ENCODE assay signal across 8 cellular contexts in the genomic region with DNA sequence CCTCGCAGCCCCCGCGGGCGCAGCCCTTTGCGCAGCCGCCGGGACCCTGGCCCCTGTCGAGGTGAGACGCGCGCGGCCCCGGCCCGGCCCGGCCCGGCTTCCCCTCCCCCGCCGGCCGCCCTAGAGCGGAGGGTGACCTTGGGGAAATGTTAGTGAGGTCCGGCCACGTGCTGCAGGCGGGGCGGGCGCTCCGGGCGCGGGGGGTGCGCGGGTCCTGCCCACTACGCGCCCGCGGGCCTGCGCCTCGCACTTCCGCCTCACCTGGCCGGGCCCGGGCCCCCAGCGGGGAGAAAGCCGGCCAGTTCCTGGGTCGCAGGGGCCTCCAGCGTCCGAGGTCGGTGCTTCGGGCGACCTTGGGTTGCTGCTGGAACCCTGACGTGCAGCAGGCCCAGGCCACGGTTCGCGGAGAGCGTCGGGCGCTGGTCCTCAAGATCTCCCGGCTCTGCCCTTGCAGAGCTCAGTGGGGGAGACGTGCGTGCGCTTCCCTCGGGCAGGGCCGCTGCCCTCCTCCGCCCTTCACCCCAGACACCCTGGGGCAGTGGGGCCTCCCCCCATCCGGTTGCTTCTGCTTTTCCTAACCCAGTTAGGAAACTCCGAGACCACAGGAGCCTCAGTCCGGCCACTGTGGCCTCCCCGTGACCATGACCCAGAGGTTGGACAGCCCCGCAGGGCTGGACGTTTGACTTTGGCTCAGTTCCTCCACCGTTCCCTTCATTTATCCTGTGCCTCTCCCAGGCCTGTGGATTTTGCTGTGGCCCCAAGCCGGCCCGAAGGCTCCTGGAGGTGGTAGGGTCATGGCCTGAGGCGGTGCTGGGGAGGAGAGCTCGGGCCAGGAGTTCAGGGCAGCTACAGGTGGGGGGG. TPM values are rescaled to one million over a fixed set of nuclear protein-coding genes. Genes with fewer than 3 reads are reported as not detected.
DNase-seq lines count a peak whose midpoint lies in the region; ATAC-seq and TF ChIP-seq lines count a peak whose summit lies in the region.

No MANE protein-coding gene starts in this region.

- H3K27ac ChIP-seq in SK-N-MC (no peak overlapping the region), cingulate gyrus (ENCODE audit: low read depth, low read length) (peak overlapping the region; percentile 75), testis (peak overlapping the region; percentile 72 to 89)

- H3K9ac ChIP-seq in SK-N-MC (ENCODE audit: insufficient read length), result peak overlapping the region; percentile 65

- no peak for TF ChIP-seq POLR2A in testis (IDR thresholded peaks at IDR 0.05)

- H3K36me3 ChIP-seq in SK-N-MC (ENCODE audit: insufficient read depth, low read length) (no peaks in the 10 kb centered on the region), testis (ENCODE audit: low read depth, missing control alignments) (no peaks in the 10 kb centered on the region)

- peaks cover 26% of the 10 kb centered on the region for H3K4me1 Mint-ChIP-seq in memory B cell

- peak; percentile 25 for ATAC-seq in GM18517 (IDR thresholded peaks at IDR 0.05; ENCODE audit: unreplicated experiment)
- peak; percentile 34 for ATAC-seq in HG03108 (IDR thresholded peaks at IDR 0.05; ENCODE audit: unreplicated experiment)
- peak; percentile 53 for ATAC-seq in memory B cell (ENCODE audit: low read depth)
- ATAC-seq in GM18870 (IDR thresholded peaks at IDR 0.05; ENCODE audit: unreplicated experiment), result no peak

- peak overlapping the region; percentile 81 for H3K4me3 Mint-ChIP-seq in memory B cell

- no peaks in the 10 kb centered on the region for H3K27me3 ChIP-seq in testis

- peaks cover 18% of the 10 kb centered on the region for H3K4me1 ChIP-seq in testis

- peak overlapping the region; percentile 63 for H3K27ac Mint-ChIP-seq in memory B cell

- intact Hi-C loops in testis (cut with DNase I; ENCODE audit: low total_unique reads), result no loop called here

- no peaks in the 10 kb centered on the region for H3K27me3 Mint-ChIP-seq in memory B cell

- no peaks in the 10 kb centered on the region for H3K9me3 Mint-ChIP-seq in memory B cell

- no peaks in the 10 kb centered on the region for H3K36me3 Mint-ChIP-seq in memory B cell

- no peak for TF ChIP-seq CTCF in testis (IDR thresholded peaks at IDR 0.05)

- H3K4me3 ChIP-seq in SK-N-MC, result peak overlapping the region; percentile 85
- peak overlapping the region; percentile 72 to 74 for H3K4me3 ChIP-seq in testis

- 2 to 3% methylated on average over 8 to 52 of the region's 72 CpGs for WGBS in testis, 2 donors

- no peaks in the 10 kb centered on the region for H3K9me3 ChIP-seq in SK-N-MC (ENCODE audit: low read depth, low read length)
- H3K9me3 ChIP-seq in testis, result no peaks in the 10 kb centered on the region

- DNase-seq in AG08395 (ENCODE audit: low spot score) (peak; percentile 26), SK-N-MC (ENCODE audit: low read depth, low spot score) (no peak), memory B cell (ENCODE audit: low spot score in 2 of 2) (no peak), testis (peak; percentile 85)

RNA-seq across cellular contexts. Expression of gene MCRIP2, which starts 0.8 kb away (rescaled TPM):
- total RNA-seq in testis, result 100 to 1,000 TPM in 1 of 2 donors, 10 to 100 TPM in 1; 83.1 to 134 TPM
- 78.2 TPM for polyA plus RNA-seq in testis (ENCODE audit: insufficient read depth, low read depth, low replicate concordance)

RNA-seq across cellular contexts. Expression of gene METTL26, which starts 6.3 kb away (rescaled TPM):
- total RNA-seq in testis, result 100 to 1,000 TPM; 161 to 185 TPM
- polyA plus RNA-seq in testis (ENCODE audit: insufficient read depth, low read depth, low replicate concordance), result 72.1 TPM

RNA-seq across cellular contexts. Expression of gene WDR90, which starts 6.7 kb away (rescaled TPM):
- total RNA-seq in testis, result 100 to 1,000 TPM; 155 to 195 TPM
- 102 TPM for polyA plus RNA-seq in testis (ENCODE audit: insufficient read depth, low read depth, low replicate concordance)

RNA-seq across cellular contexts. Expression of gene WFIKKN1, which starts 11.6 kb away (rescaled TPM):
- 10 to 100 TPM in 1 of 2 donors, 1 to 10 TPM in 1; 3.5 to 10.5 TPM for total RNA-seq in testis
- 1.1 TPM for polyA plus RNA-seq in testis (ENCODE audit: insufficient read depth, low read depth, low replicate concordance)

RNA-seq across cellular contexts. Expression of gene RHOT2, which starts 25.5 kb away (rescaled TPM):
- total RNA-seq in testis, result 100 to 1,000 TPM; 157 to 176 TPM
- polyA plus RNA-seq in testis (ENCODE audit: insufficient read depth, low read depth, low replicate concordance), result 77.7 TPM

Comparison
In these comparisons a context has a peak if more than half of its experiments do, and no peak if none do; other contexts are left out.
1. DNase-seq: peak in AG08395 (single experiment) and testis (single experiment); none in SK-N-MC (single experiment) and memory B cell (0 of 2).